In genomic region chr20:40393680-40394079, GRCh38 we compare ENCODE assay signal across 29 cellular contexts.
"Had no signal": no experiment of that assay in that cellular context is flagged by ENCODE, and none has a peak within 500 bp of the region (broad histone marks: within the 10 kb centered on the region; RNA-seq: fewer than 3 reads in every experiment).

No MANE protein-coding gene starts in this region.

- H3K9me3 Mint-ChIP-seq: stimulated activated memory B cell treated with anti-CD40 and anti-IgM and Interleukin-4, amounts not matched to agents 10 μg/mL and 1 μg/mL and 100 μg/mL, for 72 hours; stimulated activated naive CD8-positive, alpha-beta T cell treated with anti-CD3 and anti-CD28 coated beads, Interleukin-15, Interleukin-2, amounts not matched to agents 100 ng/mL and 50 ng/mL, for 24 hours; type B pancreatic cell had no signal

- H3K9me3 ChIP-seq: stomach, suprapubic skin, testis, thoracic aorta, thyroid gland, tibial artery, tibial nerve, transverse colon, upper lobe of left lung, upper lobe of right lung, uterus, vagina had no signal

- H3K27ac Mint-ChIP-seq: stimulated activated effector memory CD8-positive, alpha-beta T cell treated with anti-CD3 and anti-CD28 coated beads, Interleukin-12 subunit alpha, Interleukin-12 subunit beta, amount 100 ng/mL, for 72 hours; stimulated activated memory B cell treated with anti-CD40 and anti-IgM and Interleukin-4, amounts not matched to agents 10 μg/mL and 1 μg/mL and 100 μg/mL, for 72 hours; stimulated activated naive B cell treated with anti-CD40 and anti-IgM and Interleukin-4, amounts not matched to agents 10 μg/mL and 1 μg/mL and 100 μg/mL, for 72 hours; stimulated activated naive CD8-positive, alpha-beta T cell treated with anti-CD3 and anti-CD28 coated beads, Interleukin-15, amount 100 ng/mL, for 72 hours; stimulated activated naive CD8-positive, alpha-beta T cell treated with anti-CD3 and anti-CD28 coated beads, Interleukin-15, Interleukin-2, amounts not matched to agents 100 ng/mL and 50 ng/mL, for 24 hours; type B pancreatic cell had no signal

- H3K27ac ChIP-seq: stomach, suprapubic skin, testis, thoracic aorta, thyroid gland, tibial artery, tibial nerve, transverse colon, upper lobe of left lung, upper lobe of right lung, uterus, vagina had no signal

- H3K36me3 Mint-ChIP-seq: stimulated activated effector memory CD8-positive, alpha-beta T cell treated with anti-CD3 and anti-CD28 coated beads, Interleukin-12 subunit alpha, Interleukin-12 subunit beta, amount 100 ng/mL, for 72 hours; stimulated activated memory B cell treated with anti-CD40 and anti-IgM and Interleukin-4, amounts not matched to agents 10 μg/mL and 1 μg/mL and 100 μg/mL, for 72 hours; stimulated activated naive B cell treated with anti-CD40 and anti-IgM and Interleukin-4, amounts not matched to agents 10 μg/mL and 1 μg/mL and 100 μg/mL, for 72 hours; type B pancreatic cell had no signal

- DNase-seq: stimulated activated CD4-positive, alpha-beta T cell treated with anti-CD3 and anti-CD28 coated beads, Interleukin-2, amount 100 ng/mL, for 48 hours; stimulated activated CD4-positive, alpha-beta T cell treated with anti-CD3 and anti-CD28 coated beads, Interleukin-4, amount 100 ng/mL, for 1 hour; stimulated activated CD4-positive, alpha-beta T cell treated with anti-CD3 and anti-CD28 coated beads, Interleukin-4, amount 100 ng/mL, for 24 hours; stimulated activated CD4-positive, alpha-beta T cell treated with anti-CD3 and anti-CD28 coated beads, Interleukin-4, amount 100 ng/mL, for 4 hours; stimulated activated CD8-positive, alpha-beta memory T cell treated with anti-CD3 and anti-CD28 coated beads, Interleukin-4, amount 100 ng/mL, for 48 hours; stimulated activated naive B cell treated with anti-CD40 and anti-IgM and Interleukin-4, amounts not matched to agents 10 μg/mL and 1 μg/mL and 100 μg/mL, for 72 hours; stimulated activated naive CD4-positive, alpha-beta T cell; stimulated activated naive CD4-positive, alpha-beta T cell treated with Interleukin-2 at 50 U/mL for 16 hours; stimulated activated naive CD8-positive, alpha-beta T cell treated with anti-CD3 and anti-CD28 coated beads, Interleukin-15, amount 100 ng/mL, for 72 hours; stimulated activated naive CD8-positive, alpha-beta T cell treated with anti-CD3 and anti-CD28 coated beads, Interleukin-15, Interleukin-2, amounts not matched to agents 100 U/mL and 50 U/mL, for 24 hours; stomach; substantia nigra; testis; thyroid gland; tibial artery; transverse colon; trophoblast cell; upper lobe of left lung; upper lobe of right lung; uterus had no signal

- H3K4me1 ChIP-seq: stomach, suprapubic skin, testis, thyroid gland, tibial artery, tibial nerve, upper lobe of left lung, upper lobe of right lung, uterus, vagina had no signal

- H3K4me1 Mint-ChIP-seq: stimulated activated effector memory CD8-positive, alpha-beta T cell treated with anti-CD3 and anti-CD28 coated beads, Interleukin-12 subunit alpha, Interleukin-12 subunit beta, amount 100 ng/mL, for 72 hours; stimulated activated memory B cell treated with anti-CD40 and anti-IgM and Interleukin-4, amounts not matched to agents 10 μg/mL and 1 μg/mL and 100 μg/mL, for 72 hours; stimulated activated naive B cell treated with anti-CD40 and anti-IgM and Interleukin-4, amounts not matched to agents 10 μg/mL and 1 μg/mL and 100 μg/mL, for 72 hours; stimulated activated naive CD8-positive, alpha-beta T cell treated with anti-CD3 and anti-CD28 coated beads, Interleukin-15, amount 100 ng/mL, for 72 hours had no signal

- FAIRE-seq: urothelium cell line had no signal

- H3K4me3 ChIP-seq: stomach, suprapubic skin, testis, thoracic aorta, thyroid gland, tibial artery, tibial nerve, transverse colon, upper lobe of left lung, upper lobe of right lung, uterus, vagina had no signal

- ATAC-seq: stimulated activated effector memory CD8-positive, alpha-beta T cell treated with anti-CD3 and anti-CD28 coated beads, Interleukin-12 subunit alpha, Interleukin-12 subunit beta, amount 100 ng/mL, for 72 hours; stimulated activated memory B cell treated with anti-CD40 and anti-IgM and Interleukin-4, amounts not matched to agents 10 μg/mL and 1 μg/mL and 100 μg/mL, for 72 hours; stimulated activated naive B cell treated with anti-CD40 and anti-IgM and Interleukin-4, amounts not matched to agents 10 μg/mL and 1 μg/mL and 100 μg/mL, for 72 hours; stimulated activated naive CD8-positive, alpha-beta T cell treated with anti-CD3 and anti-CD28 coated beads, Interleukin-15, amount 100 ng/mL, for 72 hours; stimulated activated naive CD8-positive, alpha-beta T cell treated with anti-CD3 and anti-CD28 coated beads, Interleukin-15, Interleukin-2, amounts not matched to agents 100 U/mL and 50 U/mL, for 24 hours; upper lobe of right lung had no signal

- H3K4me3 Mint-ChIP-seq: stimulated activated effector memory CD8-positive, alpha-beta T cell treated with anti-CD3 and anti-CD28 coated beads, Interleukin-12 subunit alpha, Interleukin-12 subunit beta, amount 100 ng/mL, for 72 hours; stimulated activated memory B cell treated with anti-CD40 and anti-IgM and Interleukin-4, amounts not matched to agents 10 μg/mL and 1 μg/mL and 100 μg/mL, for 72 hours; stimulated activated naive B cell treated with anti-CD40 and anti-IgM and Interleukin-4, amounts not matched to agents 10 μg/mL and 1 μg/mL and 100 μg/mL, for 72 hours; stimulated activated naive CD8-positive, alpha-beta T cell treated with anti-CD3 and anti-CD28 coated beads, Interleukin-15, amount 100 ng/mL, for 72 hours; stimulated activated naive CD8-positive, alpha-beta T cell treated with anti-CD3 and anti-CD28 coated beads, Interleukin-15, Interleukin-2, amounts not matched to agents 100 ng/mL and 50 ng/mL, for 24 hours; type B pancreatic cell had no signal

- H3K27me3 ChIP-seq: stomach, suprapubic skin, testis, thyroid gland, tibial artery, tibial nerve, transverse colon, upper lobe of left lung, upper lobe of right lung, uterus, vagina had no signal

- H3K27me3 Mint-ChIP-seq: stimulated activated naive B cell treated with anti-CD40 and anti-IgM and Interleukin-4, amounts not matched to agents 10 μg/mL and 1 μg/mL and 100 μg/mL, for 72 hours; stimulated activated naive CD8-positive, alpha-beta T cell treated with anti-CD3 and anti-CD28 coated beads, Interleukin-15, amount 100 ng/mL, for 72 hours; stimulated activated naive CD8-positive, alpha-beta T cell treated with anti-CD3 and anti-CD28 coated beads, Interleukin-15, Interleukin-2, amounts not matched to agents 100 ng/mL and 50 ng/mL, for 24 hours; type B pancreatic cell had no signal

- H3K36me3 ChIP-seq: stomach, suprapubic skin, thoracic aorta, thyroid gland, tibial artery, tibial nerve, transverse colon, upper lobe of left lung, upper lobe of right lung, uterus, vagina had no signal
